In the genomic region with DNA sequence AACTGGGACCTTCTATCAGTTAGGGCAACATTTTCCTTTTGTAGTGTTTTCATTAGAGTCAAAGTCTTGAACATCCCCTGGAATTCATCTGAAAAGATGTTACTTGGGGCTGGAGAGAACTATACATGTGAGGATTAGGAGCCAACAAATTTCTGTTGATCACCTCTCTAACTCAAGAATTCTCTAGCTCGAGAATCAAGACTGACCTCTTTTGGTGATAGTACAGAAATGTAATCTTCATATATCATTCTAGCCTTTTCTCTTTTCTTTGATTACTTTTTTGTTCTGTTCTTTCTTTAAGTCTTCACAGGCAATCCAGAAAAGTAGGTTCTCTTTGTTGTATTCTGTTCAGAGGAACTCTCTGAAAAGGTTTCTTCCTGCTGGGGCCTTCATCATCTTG, we compare ENCODE assay signal across 9 cellular contexts. TPM values are rescaled to one million over a fixed set of nuclear protein-coding genes. Genes with fewer than 3 reads are reported as not detected.
DNase-seq lines count a peak whose midpoint lies in the region; ATAC-seq, FAIRE-seq and TF ChIP-seq lines count a peak whose summit lies in the region.
"Had no signal": no experiment of that assay in that cellular context is flagged by ENCODE, and none has a peak within 500 bp of the region (broad histone marks: within the 10 kb centered on the region; RNA-seq: fewer than 3 reads in every experiment).

No MANE protein-coding gene starts in this region.

- H3K4me2 ChIP-seq in K562 (ENCODE audit: insufficient read depth, low read length): no peak overlapping the region

- no peak for DNase-seq in CD8-positive, alpha-beta memory T cell
- DNase-seq in K562 (ENCODE audit: extremely low read depth in 1 of 4, low spot score in 3 of 4) (no peak), GDM1 (lab: John Stamatoyannopoulos, UW) (no peak), middle frontal gyrus (ENCODE audit: extremely low spot score, low spot score) (no peak)
- no peak for DNase-seq in natural killer cell treated with Interleukin-12 subunit alpha and Interleukin-12 subunit beta and Interleukin-15 and Interleukin-18, amount 100 ng/mL, for 72 hours (ENCODE audit: low spot score)

- no peaks in the 10 kb centered on the region; the same call in 1 of the 2 replicates for H4K20me1 ChIP-seq in K562 (replicated peaks; ENCODE audit: control insufficient read depth, insufficient read depth, low read length)

- H3K4me1 Mint-ChIP-seq in CD8-positive, alpha-beta memory T cell: peaks cover 82 to 95% (median 92%) of the 10 kb centered on the region in 3 donors
- peaks cover 40 to 66% (median 54%) of the 10 kb centered on the region in 3 donors for H3K4me1 Mint-ChIP-seq in IgD-negative memory B cell
- peaks cover 44 to 59% of the 10 kb centered on the region in 2 donors for H3K4me1 Mint-ChIP-seq in natural killer cell treated with Interleukin-12 subunit alpha and Interleukin-12 subunit beta and Interleukin-15 and Interleukin-18, amount 100 ng/mL, for 72 hours (ENCODE audit: low read depth in 2 of 2)

- no peak for TF ChIP-seq POLR2A in K562 (conservative IDR thresholded peaks at IDR 0.05)

- H3K27me3 Mint-ChIP-seq in CD8-positive, alpha-beta memory T cell: no peaks in the 10 kb centered on the region
- H3K27me3 Mint-ChIP-seq in IgD-negative memory B cell: no peaks in the 10 kb centered on the region
- no peaks in the 10 kb centered on the region for H3K27me3 Mint-ChIP-seq in natural killer cell treated with Interleukin-12 subunit alpha and Interleukin-12 subunit beta and Interleukin-15 and Interleukin-18, amount 100 ng/mL, for 72 hours

- H3K27ac Mint-ChIP-seq in CD8-positive, alpha-beta memory T cell: peak overlapping the region; percentile 34 to 97 (median 78)
- H3K27ac Mint-ChIP-seq in IgD-negative memory B cell: peak overlapping the region; percentile 39 to 80 (median 69)
- peak overlapping the region; percentile 75 to 89 for H3K27ac Mint-ChIP-seq in natural killer cell treated with Interleukin-12 subunit alpha and Interleukin-12 subunit beta and Interleukin-15 and Interleukin-18, amount 100 ng/mL, for 72 hours

- BruUV-seq in K562 (replicated peaks; lab: Mats Ljungman, UMichigan): no TSS peak

- 57% methylated on average over 1 of the region's 1 CpG for WGBS in K562 (ENCODE audit: insufficient coverage, low coverage, missing lambda C conversion rate)

- H3K36me3 ChIP-seq in CD8-positive, alpha-beta memory T cell (ENCODE audit: insufficient read depth, low read length): no peaks in the 10 kb centered on the region
- peaks cover 22% of the 10 kb centered on the region; the same call in 2 of the 3 replicates for H3K36me3 ChIP-seq in K562 (ENCODE audit: control insufficient read depth, insufficient read depth, low read length)

- no peak overlapping the region for H2AFZ ChIP-seq in K562 (ENCODE audit: low read depth, low read length)

- peaks cover 99% of the 10 kb centered on the region for H3K79me2 ChIP-seq in K562 (ENCODE audit: control insufficient read depth, insufficient read depth, low read length)

- peak; percentile 42 for ATAC-seq in K562
- ATAC-seq in natural killer cell treated with Interleukin-12 subunit alpha and Interleukin-12 subunit beta and Interleukin-15 and Interleukin-18, amount 100 ng/mL, for 72 hours: no peak
- ATAC-seq in HG02981 (IDR thresholded peaks at IDR 0.05; ENCODE audit: unreplicated experiment): no peak
- no peak for ATAC-seq in GM19397 (IDR thresholded peaks at IDR 0.05; ENCODE audit: unreplicated experiment)
- ATAC-seq: gastroesophageal sphincter had no signal

- FAIRE-seq in K562 (lab: Jason Lieb, UNC): peak; percentile 52

- H3K9me3 Mint-ChIP-seq in CD8-positive, alpha-beta memory T cell: no peaks in the 10 kb centered on the region
- H3K9me3 Mint-ChIP-seq in IgD-negative memory B cell: no peaks in the 10 kb centered on the region
- no peaks in the 10 kb centered on the region for H3K9me3 Mint-ChIP-seq in natural killer cell treated with Interleukin-12 subunit alpha and Interleukin-12 subunit beta and Interleukin-15 and Interleukin-18, amount 100 ng/mL, for 72 hours

- no peaks in the 10 kb centered on the region for H3K9me1 ChIP-seq in K562 (ENCODE audit: control insufficient read depth, insufficient read depth, low read length)

- H3K36me3 Mint-ChIP-seq in CD8-positive, alpha-beta memory T cell: peaks cover 0 to 27% (median 5%) of the 10 kb centered on the region in 3 donors
- H3K36me3 Mint-ChIP-seq in IgD-negative memory B cell: peaks cover 4% of the 10 kb centered on the region
- peaks cover 6% of the 10 kb centered on the region for H3K36me3 Mint-ChIP-seq in natural killer cell treated with Interleukin-12 subunit alpha and Interleukin-12 subunit beta and Interleukin-15 and Interleukin-18, amount 100 ng/mL, for 72 hours

- no peak overlapping the region for H3K4me3 ChIP-seq in CD8-positive, alpha-beta memory T cell (ENCODE audit: low read length)
- no peak overlapping the region for H3K4me3 ChIP-seq in K562
- H3K4me3 ChIP-seq: gastroesophageal sphincter had no signal

- TF ChIP-seq EP300 in K562 (IDR thresholded peaks at IDR 0.05; ENCODE audit: low read length): no peak

- in situ Hi-C loops in K562 (cut with MboI): no loop called here

- intact Hi-C loops in K562 (cut with micrococcal nuclease): no loop called here

- H3K9me3 ChIP-seq in CD8-positive, alpha-beta memory T cell (ENCODE audit: low read length): no peaks in the 10 kb centered on the region
- H3K9me3 ChIP-seq in K562 (replicated peaks; ENCODE audit: control insufficient read depth, insufficient read depth, low read depth, low read length): no peaks in the 10 kb centered on the region
- H3K9me3 ChIP-seq: gastroesophageal sphincter had no signal

- peak in 1 of 2 experiments; percentile 29; a peak in 2 of 4 replicates for TF ChIP-seq RAD21 in K562 (CRISPR knock-in tag; conservative IDR thresholded peaks at IDR 0.05 in 1 of 2, IDR thresholded peaks at IDR 0.05 in 1 of 2)

- H3K9ac ChIP-seq in K562 (ENCODE audit: insufficient read depth in 1 of 2, low read depth in 2 of 2, low read length in 2 of 2): no peak overlapping the region

- no peak; a peak in 1 of 6 replicates for TF ChIP-seq CTCF in K562 (IDR thresholded peaks at IDR 0.05 in 2 of 3, conservative IDR thresholded peaks at IDR 0.05 in 1 of 3; ENCODE audit: insufficient read depth in 2 of 3, low read depth in 1 of 3, low read length in 3 of 3)

- POLR2A ChIA-PET in CD8-positive, alpha-beta memory T cell (lab: Charles Lee): interaction anchor here (1.5 kb wide), 1 partner anchor 10 kb away, joined by 6 read pairs; no protein-coding TSS in a partner anchor
- POLR2A ChIA-PET in K562 (lab: Yijun Ruan, JAX): interaction anchor here (0.7 to 1.2 kb wide), 3 partner anchors 10 to 19 kb away, joined by 3 read pairs; no protein-coding TSS in a partner anchor

- no peaks in the 10 kb centered on the region for H3K27me3 ChIP-seq in CD8-positive, alpha-beta memory T cell (ENCODE audit: insufficient read depth, low read length, poor library complexity, severe bottlenecking)
- no peaks in the 10 kb centered on the region for H3K27me3 ChIP-seq in K562 (ENCODE audit: control insufficient read depth in 2 of 2, insufficient read depth in 2 of 2, low read length in 2 of 2)
- H3K27me3 ChIP-seq: gastroesophageal sphincter had no signal

- H3K4me1 ChIP-seq in CD8-positive, alpha-beta memory T cell (ENCODE audit: insufficient read depth, low read length): peaks cover 87% of the 10 kb centered on the region
- peaks cover 0 to 17% of the 10 kb centered on the region in 2 experiments; a peak in 3 of 5 replicates for H3K4me1 ChIP-seq in K562 (replicated peaks in 1 of 2; ENCODE audit: control insufficient read depth in 2 of 2, insufficient read depth in 2 of 2, low read length in 2 of 2)

- CTCF ChIA-PET in CD8-positive, alpha-beta memory T cell (lab: Charles Lee): interaction anchor here (1.2 to 1.9 kb wide), 6 partner anchors 10 to 215 kb away, joined by 3 to 4 read pairs (median 4); a partner anchor contains a TSS
- CTCF ChIA-PET in K562 (lab: Yijun Ruan, JAX; ENCODE audit: low intra/inter-chr PET ratio): interaction anchor here (0.6 to 1.3 kb wide), 2 partner anchors 19 to 216 kb away, joined by 3 to 4 read pairs; no protein-coding TSS in a partner anchor

- H3K4me3 Mint-ChIP-seq in CD8-positive, alpha-beta memory T cell: peak overlapping the region in 3 of 7 donors; percentile 19 to 39 (median 30)
- H3K4me3 Mint-ChIP-seq in IgD-negative memory B cell: peak overlapping the region in 2 of 4 donors; percentile 13 to 67
- no peak overlapping the region for H3K4me3 Mint-ChIP-seq in natural killer cell treated with Interleukin-12 subunit alpha and Interleukin-12 subunit beta and Interleukin-15 and Interleukin-18, amount 100 ng/mL, for 72 hours

- H3K27ac ChIP-seq in CD8-positive, alpha-beta memory T cell (ENCODE audit: low read depth, low read length): no peak overlapping the region
- H3K27ac ChIP-seq in K562 (ENCODE audit: extremely low read depth, low read depth, low read length): peak overlapping the region; percentile 30; the same call in 1 of the 3 replicates
- H3K27ac ChIP-seq: gastroesophageal sphincter had no signal

TF ChIP-seq in K562, 482 proteins besides CTCF, POLR2A, EP300 and RAD21 (continues in another document):
- no peak for TF ChIP-seq XRCC5 (IDR thresholded peaks at IDR 0.05; ENCODE audit: low read depth, low read length)
- TF ChIP-seq HNRNPLL (IDR thresholded peaks at IDR 0.05; ENCODE audit: low read depth, low read length, poor library complexity, severe bottlenecking): no peak

RNA-seq across cellular contexts. Expression of a gene that starts 26.4 kb away (rescaled TPM):
- total RNA-seq in CD8-positive, alpha-beta memory T cell: 10 to 100 TPM; 76.8 to 77.6 TPM
- polyA plus RNA-seq in CD8-positive, alpha-beta memory T cell: 139 TPM
- 148 TPM for polyA plus RNA-seq in IgD-negative memory B cell
- total RNA-seq in K562 (2011; cell fraction: chromatin; rRNA removed; ENCODE audit: low replicate concordance): 23.9 and 37.6 TPM in 2 replicates
- 21.8 and 23.3 TPM in 2 replicates for total RNA-seq in K562 (2011; cell fraction: nucleolus; rRNA removed)
- total RNA-seq in K562 (2011; cell fraction: nucleoplasm; rRNA removed): 22.6 and 28.2 TPM in 2 replicates
- total RNA-seq in K562 (2014; rRNA removed): 25.3 and 27.6 TPM in 2 replicates
- total RNA-seq in K562 (2014; rRNA removed; fragmentation: Illumina TruSeq; extraction: Trizol): 33.4 and 42.4 TPM in 2 replicates
- total RNA-seq in K562 (2015; rRNA removed; fragmentation: Illumina TruSeq; extraction: Trizol): 27.6 and 30.4 TPM in 2 replicates
- 37.5 and 46.6 TPM in 2 replicates for total RNA-seq in K562 (2021)
- 35.2 and 35.5 TPM in 2 replicates for polyA plus RNA-seq in K562 (2011; rRNA removed)
- polyA plus RNA-seq in K562 (2011; cell fraction: cytosol; rRNA removed): 21.9 and 24.0 TPM in 2 replicates
- 18.7 and 20.7 TPM in 2 replicates for polyA plus RNA-seq in K562 (2011; cell fraction: nucleus; rRNA removed)
- polyA plus RNA-seq in K562 (2012): 32.5 and 37.9 TPM in 2 replicates
- 51.2 and 54.4 TPM in 2 replicates for polyA plus RNA-seq in K562 (2014; fragmentation: Illumina TruSeq; extraction: Trizol)
- polyA plus RNA-seq in K562 (2014; fragmentation: Nextera tagmentation; extraction: Ambion mirVana): 10 to 100 TPM; 30.4 to 36.8 TPM
- 24.7 and 27.6 TPM in 2 replicates for polyA plus RNA-seq in K562 (2014; rRNA removed)
- polyA minus RNA-seq in K562 (2011; rRNA and poly(A)+ RNA removed): 52.2 and 62.7 TPM in 2 replicates
- 18.8 and 29.8 TPM in 2 replicates for polyA minus RNA-seq in K562 (2011; cell fraction: cytosol; rRNA and poly(A)+ RNA removed)
- polyA minus RNA-seq in K562 (2011; cell fraction: nucleus; rRNA and poly(A)+ RNA removed): 23.0 and 28.3 TPM in 2 replicates
- 10 to 100 TPM; 61.8 to 86.1 TPM for total RNA-seq in natural killer cell treated with Interleukin-12 subunit alpha and Interleukin-12 subunit beta and Interleukin-15 and Interleukin-18, amount 100 ng/mL, for 72 hours
